ENCODE assay signal across 28 cellular contexts in genomic region chr10:24054421-24054820, GRCh38.
"Had no signal": no experiment of that assay in that cellular context is flagged by ENCODE, and none has a peak within 500 bp of the region (broad histone marks: within the 10 kb centered on the region; RNA-seq: fewer than 3 reads in every experiment).

No MANE protein-coding gene starts in this region.

- H3K4me1 ChIP-seq: left lung, lower lobe of right lung, pancreas, prostate gland, suprapubic skin, tibial artery, upper lobe of right lung had no signal

- H3K27me3 ChIP-seq: left lung, pancreas, suprapubic skin, tibial artery, upper lobe of right lung had no signal

- H3K27ac ChIP-seq: left lung, lower lobe of right lung, pancreas, prostate gland, skin epidermis, suprapubic skin, thoracic aorta, tibial artery, upper lobe of right lung had no signal

- ATAC-seq: left cardiac atrium; left lung; lower lobe of right lung; mucosa of descending colon; naive thymus-derived CD4-positive, alpha-beta T cell; natural killer cell treated with Interleukin-12 subunit alpha and Interleukin-12 subunit beta and Interleukin-15 and Interleukin-18, amount 100 ng/mL, for 72 hours; pancreas; right cardiac atrium; sciatic nerve; stimulated activated effector memory CD8-positive, alpha-beta T cell treated with anti-CD3 and anti-CD28 coated beads, Interleukin-12 subunit alpha, Interleukin-12 subunit beta, amount 100 ng/mL, for 72 hours; upper lobe of right lung had no signal

- H3K36me3 Mint-ChIP-seq: naive thymus-derived CD4-positive, alpha-beta T cell; natural killer cell treated with Interleukin-12 subunit alpha and Interleukin-12 subunit beta and Interleukin-15 and Interleukin-18, amount 100 ng/mL, for 72 hours; stimulated activated effector memory CD8-positive, alpha-beta T cell treated with anti-CD3 and anti-CD28 coated beads, Interleukin-12 subunit alpha, Interleukin-12 subunit beta, amount 100 ng/mL, for 72 hours had no signal

- H3K4me3 Mint-ChIP-seq: naive thymus-derived CD4-positive, alpha-beta T cell; natural killer cell treated with Interleukin-12 subunit alpha and Interleukin-12 subunit beta and Interleukin-15 and Interleukin-18, amount 100 ng/mL, for 72 hours; neural crest cell; stimulated activated effector memory CD8-positive, alpha-beta T cell treated with anti-CD3 and anti-CD28 coated beads, Interleukin-12 subunit alpha, Interleukin-12 subunit beta, amount 100 ng/mL, for 72 hours; stimulated activated naive CD8-positive, alpha-beta T cell treated with anti-CD3 and anti-CD28 coated beads, Interleukin-15, Interleukin-2, amounts not matched to agents 100 ng/mL and 50 ng/mL, for 24 hours had no signal

- H3K27ac Mint-ChIP-seq: naive thymus-derived CD4-positive, alpha-beta T cell; natural killer cell treated with Interleukin-12 subunit alpha and Interleukin-12 subunit beta and Interleukin-15 and Interleukin-18, amount 100 ng/mL, for 72 hours; stimulated activated effector memory CD8-positive, alpha-beta T cell treated with anti-CD3 and anti-CD28 coated beads, Interleukin-12 subunit alpha, Interleukin-12 subunit beta, amount 100 ng/mL, for 72 hours; stimulated activated naive CD8-positive, alpha-beta T cell treated with anti-CD3 and anti-CD28 coated beads, Interleukin-15, Interleukin-2, amounts not matched to agents 100 ng/mL and 50 ng/mL, for 24 hours had no signal

- H3K4me1 Mint-ChIP-seq: naive thymus-derived CD4-positive, alpha-beta T cell; neural crest cell; stimulated activated effector memory CD8-positive, alpha-beta T cell treated with anti-CD3 and anti-CD28 coated beads, Interleukin-12 subunit alpha, Interleukin-12 subunit beta, amount 100 ng/mL, for 72 hours had no signal

- H3K36me3 ChIP-seq: left lung, lower lobe of right lung, pancreas, prostate gland, suprapubic skin, thoracic aorta, tibial artery, upper lobe of right lung had no signal

- H3K9me3 ChIP-seq: lower lobe of right lung, mucosa of descending colon, pancreas, prostate gland had no signal

- DNase-seq: hippocampal formation; kidney glomerular epithelial cell; left cardiac atrium; left lung; lower lobe of right lung; mesendoderm; midbrain; mucosa of descending colon; naive thymus-derived CD4-positive, alpha-beta T cell; nucleus accumbens; pancreas; posterior cingulate gyrus; retina; right cardiac atrium; stimulated activated CD4-positive, alpha-beta T cell treated with anti-CD3 and anti-CD28 coated beads, Interleukin-12 subunit alpha, Interleukin-12 subunit beta, amount 100 ng/mL, for 4 hours; stimulated activated CD4-positive, alpha-beta T cell treated with anti-CD3 and anti-CD28 coated beads, Interleukin-4, amount 100 ng/mL, for 24 hours; stimulated activated naive CD4-positive, alpha-beta T cell; tibial artery; upper lobe of right lung had no signal

- H3K4me3 ChIP-seq: left lung, lower lobe of right lung, mucosa of descending colon, pancreas, prostate gland, skin epidermis, suprapubic skin, thoracic aorta, tibial artery, upper lobe of right lung had no signal

- H3K27me3 Mint-ChIP-seq: natural killer cell treated with Interleukin-12 subunit alpha and Interleukin-12 subunit beta and Interleukin-15 and Interleukin-18, amount 100 ng/mL, for 72 hours; stimulated activated naive CD8-positive, alpha-beta T cell treated with anti-CD3 and anti-CD28 coated beads, Interleukin-15, Interleukin-2, amounts not matched to agents 100 ng/mL and 50 ng/mL, for 24 hours had no signal
